In genomic region chr7:49166441-49166840, GRCh38 we compare ENCODE assay signal across 15 cellular contexts.
A peak's percentile ranks its signal among the peaks of the same experiment; 100 is the strongest.
DNase-seq lines count a peak whose midpoint lies in the region; ATAC-seq and TF ChIP-seq lines count a peak whose summit lies in the region.
"Had no signal": no experiment of that assay in that cellular context is flagged by ENCODE, and none has a peak within 500 bp of the region (broad histone marks: within the 10 kb centered on the region; RNA-seq: fewer than 3 reads in every experiment).

No MANE protein-coding gene starts in this region.

- no peak overlapping the region for H2BK20ac ChIP-seq in H9 (ENCODE audit: low read depth, low read length, poor library complexity, severe bottlenecking)

- H3K4me1 ChIP-seq in H9 (ENCODE audit: insufficient read depth, low read length) (no peaks in the 10 kb centered on the region), Panc1 (ENCODE audit: control insufficient read depth, insufficient read depth, low read length) (no peaks in the 10 kb centered on the region; the same call in 1 of the 2 replicates), upper lobe of left lung (no peaks in the 10 kb centered on the region)
- H3K4me1 ChIP-seq: esophagus muscularis mucosa, transverse colon had no signal

- no peak overlapping the region for H3K56ac ChIP-seq in H9 (ENCODE audit: insufficient read length, low read depth, low read length)

- no peak overlapping the region for H2BK5ac ChIP-seq in H9 (ENCODE audit: insufficient read length, low read length)

- peaks cover 0 to 11% (median 2%) of the 10 kb centered on the region in 3 experiments; a peak in 4 of 7 replicates for H3K36me3 Mint-ChIP-seq in H9 (ENCODE audit: insufficient read depth in 1 of 3, low read depth in 3 of 3)
- H3K36me3 Mint-ChIP-seq: brain; CD8-positive, alpha-beta T cell; naive thymus-derived CD4-positive, alpha-beta T cell had no signal

- H2BK15ac ChIP-seq in H9 (ENCODE audit: low read depth, low read length) = no peak overlapping the region

- ATAC-seq in Panc1 (no peak), HG02885 (IDR thresholded peaks at IDR 0.05; ENCODE audit: poor library complexity, unreplicated experiment) (no peak), upper lobe of left lung (ENCODE audit: low FRiP score in 2 of 2) (no peak)
- ATAC-seq: CD8-positive, alpha-beta T cell; naive thymus-derived CD4-positive, alpha-beta T cell had no signal

- TF ChIP-seq EP300 in upper lobe of left lung (IDR thresholded peaks at IDR 0.05) = no peak

- no peaks in the 10 kb centered on the region for H3K79me2 ChIP-seq in H9 (ENCODE audit: insufficient read depth, low read length)

- WGBS in H9 (ENCODE audit: extremely low coverage, insufficient read length, low lambda C conversion rate) = no CpG with 5 or more reads among the region's 1 CpG
- 90 to 96% methylated on average over 1 of the region's 1 CpG for WGBS in upper lobe of left lung, 2 donors

- no peak overlapping the region for H2AK5ac ChIP-seq in H9 (ENCODE audit: insufficient read length, low read length)

- no peak overlapping the region for H3K18ac ChIP-seq in H9 (ENCODE audit: insufficient read length, low read depth, low read length)

- in situ Hi-C loops in Panc1 (cut with HindIII; ENCODE audit: low pct_unique_long_range_greater_than_20kb, low sequenced_read_pairs) = no loop called here

- H3K4me3 Mint-ChIP-seq in H9 = no peak overlapping the region
- H3K4me3 Mint-ChIP-seq: activated T-cell treated with anti-CD3 and anti-CD28 coated beads, Interleukin-2, amount 50 U/mL, for 24 hours; brain; CD8-positive, alpha-beta T cell; naive thymus-derived CD4-positive, alpha-beta T cell had no signal

- no peak overlapping the region for H2BK120ac ChIP-seq in H9 (ENCODE audit: low read depth, low read length, poor library complexity, severe bottlenecking)

- TF ChIP-seq CTCF in AG09319 (IDR thresholded peaks at IDR 0.05; ENCODE audit: low read depth, low read length) (peak; percentile 20), H9 (conservative IDR thresholded peaks at IDR 0.05) (peak; percentile 71), Panc1 (IDR thresholded peaks at IDR 0.05) (peak; percentile 43; the same call in 1 of the 2 replicates), epithelial cell of proximal tubule (conservative IDR thresholded peaks at IDR 0.05; ENCODE audit: low read depth, low read length) (peak; percentile 32), upper lobe of left lung (IDR thresholded peaks at IDR 0.05) (no peak), coronary artery (IDR thresholded peaks at IDR 0.05) (no peak)

- CTCF ChIA-PET in Panc1 (lab: Charles Lee) = no interaction called here

- no peaks in the 10 kb centered on the region for H3K79me1 ChIP-seq in H9 (ENCODE audit: insufficient read depth, low read depth, low read length, poor library complexity, severe bottlenecking)

- peaks cover 0 to 4% of the 10 kb centered on the region in 2 experiments; a peak in 2 of 4 replicates for H3K4me1 Mint-ChIP-seq in H9
- H3K4me1 Mint-ChIP-seq: brain; naive thymus-derived CD4-positive, alpha-beta T cell had no signal

- H4K91ac ChIP-seq in H9 (ENCODE audit: insufficient read length, low read depth, low read length) = no peak overlapping the region

- H3K36me3 ChIP-seq in Panc1 (ENCODE audit: control insufficient read depth, insufficient read depth, low read length) (no peaks in the 10 kb centered on the region), upper lobe of left lung (no peaks in the 10 kb centered on the region)
- H3K36me3 ChIP-seq: esophagus muscularis mucosa, transverse colon had no signal

- BruUV-seq in Panc1 (replicated peaks; lab: Mats Ljungman, UMichigan) = no TSS peak

- H3K23ac ChIP-seq in H9 (ENCODE audit: insufficient read length, low read depth, low read length) = no peak overlapping the region

- H3T11ph ChIP-seq in H9 (ENCODE audit: low read length) = no peak overlapping the region

- intact Hi-C loops in Panc1 (cut with micrococcal nuclease; ENCODE audit: unreplicated experiment) = no loop called here

- H4K20me1 ChIP-seq in H9 (ENCODE audit: control insufficient read depth, insufficient read depth, insufficient read length) = no peaks in the 10 kb centered on the region

- no peak for TF ChIP-seq POLR2A in upper lobe of left lung (IDR thresholded peaks at IDR 0.05)

- H3K23me2 ChIP-seq in H9 (ENCODE audit: insufficient read length, low read depth, low read length, poor library complexity, severe bottlenecking) = no peaks in the 10 kb centered on the region

- no peak overlapping the region for H2BK12ac ChIP-seq in H9 (ENCODE audit: insufficient read length, low read depth, low read length)

- no peak overlapping the region for H3K4ac ChIP-seq in H9 (ENCODE audit: low read depth, low read length)

- no peak overlapping the region for H4K5ac ChIP-seq in H9 (ENCODE audit: insufficient read length, low read depth, low read length)

- no peak overlapping the region for H2AFZ ChIP-seq in H9 (ENCODE audit: low read length)

- POLR2A ChIA-PET in Panc1 (lab: Charles Lee) = no interaction called here

- no peak overlapping the region for H3K14ac ChIP-seq in H9 (ENCODE audit: insufficient read depth, low read length)

- no peak overlapping the region for H3K4me2 ChIP-seq in H9 (ENCODE audit: insufficient read depth, insufficient read length, low read length)

- H3K9me3 Mint-ChIP-seq in H9 = peaks cover 5 to 9% of the 10 kb centered on the region in 2 experiments
- H3K9me3 Mint-ChIP-seq: activated T-cell treated with anti-CD3 and anti-CD28 coated beads, Interleukin-2, amount 50 U/mL, for 24 hours; CD8-positive, alpha-beta T cell had no signal

- no peak overlapping the region for H3K9ac ChIP-seq in H9 (ENCODE audit: extremely low read depth, insufficient read length, low read length)

- no peak overlapping the region for H4K8ac ChIP-seq in H9 (replicated peaks; ENCODE audit: insufficient read length, low read depth, low read length)

- H3K27ac ChIP-seq in H9 (ENCODE audit: insufficient read length, low read depth, low read length) (no peak overlapping the region), Panc1 (ENCODE audit: low read length) (no peak overlapping the region), upper lobe of left lung (no peak overlapping the region), coronary artery (no peak overlapping the region)
- H3K27ac ChIP-seq: esophagus muscularis mucosa, transverse colon had no signal

- no peaks in the 10 kb centered on the region for H3K9me3 ChIP-seq in H9 (ENCODE audit: control insufficient read depth, low read depth, low read length)
- H3K9me3 ChIP-seq in Panc1 (ENCODE audit: control insufficient read depth, insufficient read depth, low read depth, low read length) = no peaks in the 10 kb centered on the region
- H3K9me3 ChIP-seq in upper lobe of left lung = no peaks in the 10 kb centered on the region
- H3K9me3 ChIP-seq: esophagus muscularis mucosa, transverse colon had no signal

- H3K27ac Mint-ChIP-seq in H9 = peak overlapping the region in 1 of 3 experiments; percentile 29; a peak in 1 of 7 replicates
- H3K27ac Mint-ChIP-seq: activated T-cell treated with anti-CD3 and anti-CD28 coated beads, Interleukin-2, amount 50 U/mL, for 24 hours; brain; CD8-positive, alpha-beta T cell; naive thymus-derived CD4-positive, alpha-beta T cell had no signal

- H3K27me3 ChIP-seq in H9 (ENCODE audit: insufficient read depth, low read length) (no peaks in the 10 kb centered on the region), Panc1 (ENCODE audit: control insufficient read depth, insufficient read depth, low read length) (no peaks in the 10 kb centered on the region), upper lobe of left lung (no peaks in the 10 kb centered on the region)
- H3K27me3 ChIP-seq: esophagus muscularis mucosa, transverse colon had no signal

- H3K4me3 ChIP-seq in Panc1 (ENCODE audit: low read depth in 2 of 2, low read length in 2 of 2) = no peak overlapping the region
- H3K4me3 ChIP-seq in epithelial cell of proximal tubule (ENCODE audit: low read depth, low read length) = no peak overlapping the region
- H3K4me3 ChIP-seq in upper lobe of left lung = no peak overlapping the region
- no peak overlapping the region for H3K4me3 ChIP-seq in coronary artery
- H3K4me3 ChIP-seq: esophagus muscularis mucosa, transverse colon had no signal

- no peak for DNase-seq in AG09319 (ENCODE audit: extremely low read depth, low read depth)
- no peak for DNase-seq in H9
- no peak for DNase-seq in Panc1 (ENCODE audit: low read depth, low spot score)
- no peak for DNase-seq in epithelial cell of proximal tubule (ENCODE audit: low read depth)
- DNase-seq in upper lobe of left lung = no peak
- DNase-seq in coronary artery (ENCODE audit: low spot score) = no peak
- DNase-seq in globus pallidus (ENCODE audit: low spot score) = no peak
- DNase-seq: activated T-cell treated with anti-CD3 and anti-CD28 coated beads, Interleukin-2, amount 50 U/mL, for 24 hours; CD8-positive, alpha-beta T cell; islet precursor cell; naive thymus-derived CD4-positive, alpha-beta T cell; transverse colon had no signal

- H3K27me3 Mint-ChIP-seq in H9 (ENCODE audit: low read depth) = no peaks in the 10 kb centered on the region
- H3K27me3 Mint-ChIP-seq: activated T-cell treated with anti-CD3 and anti-CD28 coated beads, Interleukin-2, amount 50 U/mL, for 24 hours; brain; naive thymus-derived CD4-positive, alpha-beta T cell had no signal

Comparison
In these comparisons a context has a peak if more than half of its experiments do, and no peak if none do; other contexts are left out.
1. CTCF ChIP-seq: peak in AG09319 (single experiment), H9 (single experiment), Panc1 (single experiment) and epithelial cell of proximal tubule (single experiment); none in upper lobe of left lung (0 of 6) and coronary artery (single experiment).